Comparison of ENCODE assay signal across 16 cellular contexts in genomic region chr18:78768221-78768620, GRCh38.
A peak's percentile ranks its signal among the peaks of the same experiment; 100 is the strongest.
DNase-seq lines count a peak whose midpoint lies in the region; ATAC-seq and TF ChIP-seq lines count a peak whose summit lies in the region.
"Had no signal": no experiment of that assay in that cellular context is flagged by ENCODE, and none has a peak within 500 bp of the region (broad histone marks: within the 10 kb centered on the region; RNA-seq: fewer than 3 reads in every experiment).

No MANE protein-coding gene starts in this region.

- 78 to 90% methylated on average over 13 of the region's 13 CpGs for WGBS in sigmoid colon, 2 donors

- intact Hi-C loops in sigmoid colon (cut with DNase I), result no loop called here

- no peak for TF ChIP-seq EP300 in sigmoid colon (IDR thresholded peaks at IDR 0.05)

- no peak for TF ChIP-seq CTCF in VCaP (conservative IDR thresholded peaks at IDR 0.05)
- no peak for TF ChIP-seq CTCF in sigmoid colon (IDR thresholded peaks at IDR 0.05)

- ATAC-seq in GM18870 (IDR thresholded peaks at IDR 0.05; ENCODE audit: unreplicated experiment), result no peak
- ATAC-seq: GM23338 had no signal

- DNase-seq in activated CD8-positive, alpha-beta memory T cell treated with anti-CD3 and anti-CD28 coated beads for 24 hours, result peak; percentile 41
- DNase-seq in activated CD8-positive, alpha-beta memory T cell treated with anti-CD3 and anti-CD28 coated beads, Interleukin-2, amount 50 U/mL, for 4 hours, result no peak
- DNase-seq in mucosa of gallbladder (ENCODE audit: low spot score) (peak; percentile 50), sigmoid colon (peak; percentile 53), mesenteric fat pad (ENCODE audit: low spot score) (no peak), SHP77 treated with DMSO at 0.1 percent for 48 hours (lab: John Stamatoyannopoulos, UW) (no peak)
- DNase-seq: 8988T; AML-193; Calu3; CD8-positive, alpha-beta memory T cell; DMS 273 treated with DMSO at 0.1 percent for 48 hours; H9 had no signal

- no peak overlapping the region for H3K4me3 ChIP-seq in sigmoid colon
- H3K4me3 ChIP-seq: BLaER1, GM23338 had no signal

- H3K4me1 ChIP-seq in sigmoid colon, result no peaks in the 10 kb centered on the region

- H3K27ac ChIP-seq in VCaP, result peak overlapping the region; percentile 93
- no peak overlapping the region for H3K27ac ChIP-seq in sigmoid colon
- H3K27ac ChIP-seq: BLaER1 had no signal

- no peaks in the 10 kb centered on the region for H3K36me3 ChIP-seq in sigmoid colon
- H3K36me3 ChIP-seq: BLaER1 had no signal

- H3K9me3 ChIP-seq in sigmoid colon, result no peaks in the 10 kb centered on the region
- H3K9me3 ChIP-seq: BLaER1 had no signal

- H3K27me3 ChIP-seq in sigmoid colon, result peaks cover 0 to 10% (median 0%) of the 10 kb centered on the region in 3 donors
- H3K27me3 ChIP-seq: BLaER1 had no signal

- TF ChIP-seq POLR2A in sigmoid colon (IDR thresholded peaks at IDR 0.05), result no peak

Comparison
In these comparisons a context has a peak if more than half of its experiments do, and no peak if none do; other contexts are left out.
1. DNase-seq: peak in activated CD8-positive, alpha-beta memory T cell treated with anti-CD3 and anti-CD28 coated beads for 24 hours (single experiment), mucosa of gallbladder (single experiment) and sigmoid colon (single experiment); none in activated CD8-positive, alpha-beta memory T cell treated with anti-CD3 and anti-CD28 coated beads, Interleukin-2, amount 50 U/mL, for 4 hours (single experiment), mesenteric fat pad (single experiment) and SHP77 treated with DMSO at 0.1 percent for 48 hours (single experiment).